ENCODE assay signal across 26 cellular contexts in genomic region chr3:132630612-132631011, GRCh38. TPM values are rescaled to one million over a fixed set of nuclear protein-coding genes. Genes with fewer than 3 reads are reported as not detected.
DNase-seq lines count a peak whose midpoint lies in the region; ATAC-seq, FAIRE-seq and TF ChIP-seq lines count a peak whose summit lies in the region.
"Had no signal": no experiment of that assay in that cellular context is flagged by ENCODE, and none has a peak within 500 bp of the region (broad histone marks: within the 10 kb centered on the region; RNA-seq: fewer than 3 reads in every experiment).

No MANE protein-coding gene starts in this region.

- TF ChIP-seq CTCF in SK-N-SH (IDR thresholded peaks at IDR 0.05) (no peak), astrocyte (IDR thresholded peaks at IDR 0.05; ENCODE audit: insufficient read depth, low read depth, low read length) (no peak), foreskin keratinocyte (conservative IDR thresholded peaks at IDR 0.05) (no peak), right atrium auricular region (IDR thresholded peaks at IDR 0.05) (no peak), coronary artery (IDR thresholded peaks at IDR 0.05) (no peak)

- H3K27ac ChIP-seq in SK-N-SH (ENCODE audit: low read depth in 2 of 2, low read length in 1 of 2) (peak overlapping the region in 1 of 2 experiments; percentile 99; a peak in 2 of 4 replicates), astrocyte (ENCODE audit: low read depth, low read length) (peak overlapping the region; percentile 92), foreskin keratinocyte (peak overlapping the region; percentile 69), right atrium auricular region (no peak overlapping the region), coronary artery (no peak overlapping the region)
- H3K27ac ChIP-seq: BLaER1, Peyer's patch had no signal

- no peak for TF ChIP-seq RAD21 in SK-N-SH (IDR thresholded peaks at IDR 0.05; ENCODE audit: low read length)

- H3F3A ChIP-seq in SK-N-SH (replicated peaks; ENCODE audit: insufficient read depth): peaks cover 19% of the 10 kb centered on the region

- no peaks in the 10 kb centered on the region for H3K27me3 ChIP-seq in SK-N-SH (ENCODE audit: insufficient read depth)
- H3K27me3 ChIP-seq in astrocyte (ENCODE audit: insufficient read depth, low read length): no peaks in the 10 kb centered on the region
- no peaks in the 10 kb centered on the region for H3K27me3 ChIP-seq in foreskin keratinocyte
- no peaks in the 10 kb centered on the region for H3K27me3 ChIP-seq in right atrium auricular region
- H3K27me3 ChIP-seq: BLaER1, Peyer's patch had no signal

- peaks cover 3% of the 10 kb centered on the region for H3K4me1 Mint-ChIP-seq in astrocyte (ENCODE audit: low read depth, unreplicated experiment)

- no peak for TF ChIP-seq EP300 in SK-N-SH (IDR thresholded peaks at IDR 0.05; ENCODE audit: borderline replicate concordance in 1 of 2, low read depth in 1 of 2, low read length in 1 of 2)

- H3K27me3 Mint-ChIP-seq in astrocyte (ENCODE audit: low read depth, unreplicated experiment): no peaks in the 10 kb centered on the region
- H3K27me3 Mint-ChIP-seq: CD4-positive, CD25-positive, alpha-beta regulatory T cell had no signal

- 0 out of 2 replicates have a peak overlapping the region, but pooled peaks have one; percentile 30 for H3K4me2 ChIP-seq in SK-N-SH
- no peak overlapping the region for H3K4me2 ChIP-seq in astrocyte (ENCODE audit: low read length)
- H3K4me2 ChIP-seq: BLaER1 had no signal

- no peak overlapping the region for H3K4me3 Mint-ChIP-seq in astrocyte (ENCODE audit: unreplicated experiment)
- H3K4me3 Mint-ChIP-seq: CD4-positive, CD25-positive, alpha-beta regulatory T cell had no signal

- H3K9ac ChIP-seq in SK-N-SH (no peak overlapping the region), astrocyte (ENCODE audit: low read length) (peak overlapping the region; percentile 13)
- H3K9ac ChIP-seq: BLaER1 had no signal

- peaks cover 0 to 17% of the 10 kb centered on the region in 2 experiments; a peak in 3 of 4 replicates for H3K4me1 ChIP-seq in SK-N-SH (ENCODE audit: control insufficient read depth in 1 of 2, insufficient read depth in 2 of 2, low read depth in 1 of 2, low read length in 1 of 2)
- H3K4me1 ChIP-seq in astrocyte (ENCODE audit: insufficient read depth, low read length): peaks cover 10% of the 10 kb centered on the region
- H3K4me1 ChIP-seq in foreskin keratinocyte: peaks cover 30% of the 10 kb centered on the region
- no peaks in the 10 kb centered on the region for H3K4me1 ChIP-seq in right atrium auricular region
- H3K4me1 ChIP-seq: BLaER1, Peyer's patch had no signal

- H3K9me3 ChIP-seq in SK-N-SH (no peaks in the 10 kb centered on the region), astrocyte (ENCODE audit: insufficient read depth, low read depth, low read length) (no peaks in the 10 kb centered on the region), right atrium auricular region (no peaks in the 10 kb centered on the region)
- H3K9me3 ChIP-seq: BLaER1, Peyer's patch had no signal

- POLR2A ChIA-PET in SK-N-SH (lab: Yijun Ruan, JAX): no interaction called here

- H3K79me2 ChIP-seq in SK-N-SH (ENCODE audit: insufficient read depth): no peaks in the 10 kb centered on the region
- H3K79me2 ChIP-seq in astrocyte (ENCODE audit: insufficient read depth, low read length): no peaks in the 10 kb centered on the region

- CTCF ChIA-PET in SK-N-SH (lab: Yijun Ruan, JAX): interaction anchor here (1.3 to 2.9 kb wide), 3 partner anchors 12 to 95 kb away, joined by 3 to 16 read pairs (median 4); no protein-coding TSS in a partner anchor

- H3K36me3 ChIP-seq in SK-N-SH (replicated peaks in 1 of 2; ENCODE audit: control insufficient read depth in 1 of 2, insufficient read depth in 2 of 2, low read length in 1 of 2): peaks cover 4 to 27% of the 10 kb centered on the region in 2 experiments
- H3K36me3 ChIP-seq in astrocyte (ENCODE audit: insufficient read depth, low read length): peaks cover 11% of the 10 kb centered on the region
- peaks cover 25% of the 10 kb centered on the region for H3K36me3 ChIP-seq in right atrium auricular region

- FAIRE-seq in astrocyte (lab: Jason Lieb, UNC): no peak
- FAIRE-seq: GM12892, HepG2, K562 had no signal

- H3K4me3 ChIP-seq in SK-N-SH (ENCODE audit: low read depth in 2 of 2, low read length in 1 of 2): no peak overlapping the region
- H3K4me3 ChIP-seq in astrocyte (ENCODE audit: insufficient read depth, low read depth, low read length): no peak overlapping the region
- H3K4me3 ChIP-seq in right atrium auricular region: no peak overlapping the region
- H3K4me3 ChIP-seq in coronary artery: no peak overlapping the region
- H3K4me3 ChIP-seq: BLaER1, K562, Peyer's patch had no signal

- no peaks in the 10 kb centered on the region for H3K36me3 Mint-ChIP-seq in astrocyte (ENCODE audit: low read depth, unreplicated experiment)

- 95% methylated on average over 7 of the region's 7 CpGs for WGBS in SK-N-SH (ENCODE audit: low lambda C conversion rate)

- ATAC-seq in SK-N-SH treated with all-trans-retinoic acid at 6 μM for 48 hours: no peak
- ATAC-seq in foreskin keratinocyte: no peak
- ATAC-seq: HepG2, K562 had no signal

- no peaks in the 10 kb centered on the region for H3K9me2 ChIP-seq in SK-N-SH

- H2AFZ ChIP-seq in SK-N-SH (ENCODE audit: low read depth) (peak overlapping the region; percentile 73; the same call in 1 of the 2 replicates), astrocyte (ENCODE audit: low read depth, low read length) (no peak overlapping the region)

- DNase-seq in SK-N-SH: no peak
- DNase-seq in astrocyte (ENCODE audit: low read depth): no peak
- DNase-seq in foreskin keratinocyte: no peak
- no peak for DNase-seq in NCI-H1048 (lab: John Stamatoyannopoulos, UW)
- no peak for DNase-seq in NCI-H1694 treated with DMSO at 0.1 percent for 48 hours (lab: John Stamatoyannopoulos, UW)
- no peak for DNase-seq in right atrium auricular region (ENCODE audit: low spot score)
- no peak for DNase-seq in coronary artery (ENCODE audit: low spot score)
- DNase-seq: 8988T; CD4-positive, CD25-positive, alpha-beta regulatory T cell; DMS153; DND-41; H7; Kasumi-1; NCI-H1105; NCI-H1436 treated with DMSO at 0.1 percent for 48 hours; NCI-H1930; NCI-H446 treated with DMSO at 0.1 percent for 48 hours; NCI-H526; Peyer's patch; SIG-M5 had no signal

- no peaks in the 10 kb centered on the region for H3K9me3 Mint-ChIP-seq in astrocyte (ENCODE audit: unreplicated experiment)
- H3K9me3 Mint-ChIP-seq: CD4-positive, CD25-positive, alpha-beta regulatory T cell had no signal

- H4K20me1 ChIP-seq in SK-N-SH (ENCODE audit: insufficient read depth): no peaks in the 10 kb centered on the region
- H4K20me1 ChIP-seq in astrocyte (ENCODE audit: insufficient read depth, low read length): no peaks in the 10 kb centered on the region
- H4K20me1 ChIP-seq: BLaER1 had no signal

- no peak overlapping the region for H3K27ac Mint-ChIP-seq in astrocyte (ENCODE audit: unreplicated experiment)
- H3K27ac Mint-ChIP-seq: CD4-positive, CD25-positive, alpha-beta regulatory T cell had no signal

TF ChIP-seq in SK-N-SH, 30 proteins besides CTCF, POLR2A, EP300 and RAD21:
- TF ChIP-seq RCOR1 (IDR thresholded peaks at IDR 0.05; ENCODE audit: low read length) (no peak), TAF1 (IDR thresholded peaks at IDR 0.05; ENCODE audit: borderline replicate concordance, low read depth, low read length) (no peak), GABPA (IDR thresholded peaks at IDR 0.05; ENCODE audit: low read depth) (no peak), MXI1 (IDR thresholded peaks at IDR 0.05; ENCODE audit: low read depth, low read length) (no peak)

TF ChIP-seq in SK-N-SH treated with all-trans-retinoic acid at 6 μM for 48 hours, 23 proteins besides CTCF, POLR2A, EP300 and RAD21 (continues in another document):
- TF ChIP-seq ZNF565 (CRISPR knock-in tag; conservative IDR thresholded peaks at IDR 0.05; ENCODE audit: low read depth) (no peak), ZC3H10 (CRISPR knock-in tag; IDR thresholded peaks at IDR 0.05) (no peak), ESRRG (CRISPR knock-in tag; IDR thresholded peaks at IDR 0.05) (no peak), ZFP30 (CRISPR knock-in tag; IDR thresholded peaks at IDR 0.05) (no peak), OSR1 (CRISPR knock-in tag; IDR thresholded peaks at IDR 0.05) (no peak), TCF4 (CRISPR knock-in tag; IDR thresholded peaks at IDR 0.05; ENCODE audit: borderline replicate concordance) (no peak), POU6F1 (CRISPR knock-in tag; IDR thresholded peaks at IDR 0.05; ENCODE audit: borderline replicate concordance, low read depth) (no peak)

RNA-seq across cellular contexts. Expression of gene ACAD11, which starts 29.0 kb away (rescaled TPM):
- polyA plus RNA-seq in SK-N-SH (2012; rRNA removed) (16.3 and 29.2 TPM in 2 replicates), foreskin keratinocyte (5.7 and 7.3 TPM in 2 replicates)
- 9.7 and 12.1 TPM in 2 replicates for polyA plus RNA-seq in SK-N-SH (2012; cell fraction: cytosol; rRNA removed)
- polyA plus RNA-seq in SK-N-SH (2012; cell fraction: nucleus; rRNA removed): 67.3 and 114 TPM in 2 replicates
- total RNA-seq in astrocyte (13.0 and 14.4 TPM in 2 replicates), foreskin keratinocyte (17.5 and 18.9 TPM in 2 replicates), right atrium auricular region (10 to 100 TPM; 18.0 to 26.0 TPM)

RNA-seq across cellular contexts. Expression of gene UBA5, which starts 29.5 kb away (rescaled TPM):
- 33.0 and 38.3 TPM in 2 replicates for polyA plus RNA-seq in SK-N-SH (2012; rRNA removed)
- 31.1 and 33.0 TPM in 2 replicates for polyA plus RNA-seq in SK-N-SH (2012; cell fraction: cytosol; rRNA removed)
- polyA plus RNA-seq in SK-N-SH (2012; cell fraction: nucleus; rRNA removed): 47.7 and 65.7 TPM in 2 replicates
- total RNA-seq in astrocyte: 34.5 and 36.2 TPM in 2 replicates
- total RNA-seq in foreskin keratinocyte: 34.9 and 41.3 TPM in 2 replicates
- 16.8 and 22.2 TPM in 2 replicates for polyA plus RNA-seq in foreskin keratinocyte
- total RNA-seq in right atrium auricular region: 10 to 100 TPM; 23.3 to 27.1 TPM

RNA-seq across cellular contexts. Expression of gene ACKR4, which starts 33.5 kb away (rescaled TPM):
- polyA plus RNA-seq in SK-N-SH (2012; rRNA removed): 0.10 and 0.37 TPM in 2 replicates
- polyA plus RNA-seq in SK-N-SH (2012; cell fraction: cytosol; rRNA removed): 0.18 and 0.26 TPM in 2 replicates
- polyA plus RNA-seq in SK-N-SH (2012; cell fraction: nucleus; rRNA removed): 0.12 and 0.14 TPM in 2 replicates
- not detected in 2 replicates for total RNA-seq in astrocyte
- 0.21 and 0.31 TPM in 2 replicates for total RNA-seq in foreskin keratinocyte
- polyA plus RNA-seq in foreskin keratinocyte: 0.22 and 0.25 TPM in 2 replicates
- 1 to 10 TPM; 3.9 to 7.9 TPM for total RNA-seq in right atrium auricular region
- total RNA-seq: H7, HepG2, HT1080, K562 had no signal

Comparison
In these comparisons a context has a peak if more than half of its experiments do, and no peak if none do; other contexts are left out.
1. H3K27ac ChIP-seq: peak in astrocyte (single experiment) and foreskin keratinocyte (single experiment); none in right atrium auricular region (0 of 2) and coronary artery (0 of 2).